1 cellular context compared by ENCODE assay signal in genomic region chr17:40553694-40554534, GRCh38.
TF ChIP-seq lines count a peak whose summit lies in the region.

No MANE protein-coding gene starts in this region.

TF ChIP-seq in K562, 482 proteins besides CTCF, POLR2A, EP300 and RAD21 (continued from another document and continues in another):
- TF ChIP-seq NFE2L1 (tag; IDR thresholded peaks at IDR 0.05; ENCODE audit: borderline replicate concordance, low read depth) (no peak), ZBTB11 (CRISPR knock-in tag; IDR thresholded peaks at IDR 0.05) (peak in 1 of 3 experiments; percentile 57; a peak in 2 of 6 replicates), E2F1 (CRISPR knock-in tag; IDR thresholded peaks at IDR 0.05) (no peak), PHF21A (IDR thresholded peaks at IDR 0.05; ENCODE audit: borderline replicate concordance, low read depth) (no peak), PTBP1 (IDR thresholded peaks at IDR 0.05; ENCODE audit: low read depth, low read length) (no peak), MYC (IDR thresholded peaks at IDR 0.05; ENCODE audit: low read depth, low read length) (peak; percentile 13), MYC (CRISPR knock-in tag; IDR thresholded peaks at IDR 0.05; ENCODE audit: borderline replicate concordance, low read depth) (peak; percentile 52; the same call in 1 of the 2 replicates), ZBTB2 (IDR thresholded peaks at IDR 0.05) (peak; percentile 84), USF2 (CRISPR knock-in tag; IDR thresholded peaks at IDR 0.05) (peak; percentile 14; the same call in 1 of the 2 replicates), IRF9 (tag; IDR thresholded peaks at IDR 0.05) (no peak), SREBF1 (IDR thresholded peaks at IDR 0.05; ENCODE audit: borderline replicate concordance, low read depth, low read length) (no peak), SMAD3 (CRISPR knock-in tag; conservative IDR thresholded peaks at IDR 0.05) (no peak), ZNF507 (tag; conservative IDR thresholded peaks at IDR 0.05) (no peak), YY1 (IDR thresholded peaks at IDR 0.05; ENCODE audit: borderline replicate concordance in 1 of 3, control insufficient read depth in 1 of 3, extremely low read depth in 1 of 3, insufficient read depth in 3 of 3, insufficient read length in 1 of 3, insufficient replicate concordance in 2 of 3, low read depth in 1 of 3, low read length in 2 of 3) (peak in 2 of 3 experiments; percentile 10 to 46), MGA (IDR thresholded peaks at IDR 0.05) (peak; percentile 91), NRF1 (conservative IDR thresholded peaks at IDR 0.05 in 1 of 2, IDR thresholded peaks at IDR 0.05 in 1 of 2) (no peak), NR4A1 (CRISPR knock-in tag; IDR thresholded peaks at IDR 0.05) (no peak), NR4A1 (tag; IDR thresholded peaks at IDR 0.05) (peak; percentile 64; the same call in 1 of the 2 replicates), ZHX1 (conservative IDR thresholded peaks at IDR 0.05; ENCODE audit: low read length) (no peak), ZNF644 (tag; IDR thresholded peaks at IDR 0.05; ENCODE audit: low read depth) (no peak), UBTF (IDR thresholded peaks at IDR 0.05; ENCODE audit: borderline replicate concordance in 1 of 2, low read depth in 2 of 2, low read length in 2 of 2) (no peak), GTF2A2 (tag; IDR thresholded peaks at IDR 0.05) (no peak)
